In genomic region chr7:107680478-107680877, GRCh38 we compare ENCODE assay signal across 10 cellular contexts. TPM values are rescaled to one million over a fixed set of nuclear protein-coding genes. Genes with fewer than 3 reads are reported as not detected.
"Had no signal": no experiment of that assay in that cellular context is flagged by ENCODE, and none has a peak within 500 bp of the region (broad histone marks: within the 10 kb centered on the region; RNA-seq: fewer than 3 reads in every experiment).

No MANE protein-coding gene starts in this region.

- H3K36me3 Mint-ChIP-seq: IgD-negative memory B cell had no signal

- FAIRE-seq: H1, HepG2 had no signal

- H3K27ac Mint-ChIP-seq: HFFc6, IgD-negative memory B cell had no signal

- H3K9ac ChIP-seq: GM23248, KMS-11 had no signal

- H3K4me3 Mint-ChIP-seq: HFFc6, IgD-negative memory B cell had no signal

- H3K27ac ChIP-seq: GM23248, HL-60, KMS-11 had no signal

- H3K9me3 Mint-ChIP-seq: HFFc6, IgD-negative memory B cell had no signal

- H3K4me3 ChIP-seq: GM23248, HAP-1 had no signal

- H2AFZ ChIP-seq: GM23248 had no signal

- ATAC-seq: HCT116, HepG2 had no signal

- H3K4me2 ChIP-seq: KMS-11 had no signal

- H3K9me3 ChIP-seq: HAP-1 had no signal

- DNase-seq: GM23248, H7, HFFc6 had no signal

- H3K36me3 ChIP-seq: HAP-1 had no signal

- H3K27me3 Mint-ChIP-seq: IgD-negative memory B cell had no signal

RNA-seq across cellular contexts. Expression of gene SLC26A4, which starts 19.9 kb away (rescaled TPM):
- total RNA-seq: H7 had no signal
- polyA plus RNA-seq: IgD-negative memory B cell had no signal
